ENCODE assay signal across 8 cellular contexts in genomic region chr2:131493199-131494018, GRCh38. TPM values are rescaled to one million over a fixed set of nuclear protein-coding genes. Genes with fewer than 3 reads are reported as not detected.
DNase-seq lines count a peak whose midpoint lies in the region; ATAC-seq and TF ChIP-seq lines count a peak whose summit lies in the region.

No MANE protein-coding gene starts in this region.

- H2BK120ac ChIP-seq in neuronal stem cell (ENCODE audit: low read depth, low read length), result no peak overlapping the region

- H2BK15ac ChIP-seq in neuronal stem cell (ENCODE audit: low read length), result no peak overlapping the region

- peak overlapping the region; percentile 94 for H3K18ac ChIP-seq in neuronal stem cell (ENCODE audit: low read length)

- H3K4ac ChIP-seq in neuronal stem cell (ENCODE audit: low read length), result no peak overlapping the region

- 2% methylated on average over 31 of the region's 41 CpGs for WGBS in esophagus muscularis mucosa
- no CpG with 5 or more reads among the region's 41 CpGs for whole genome bisulfite sequencing in neuronal stem cell (ENCODE audit: extremely low coverage in 2 of 2, insufficient read length in 2 of 2, insufficient replicate concordance in 1 of 2), 2 donors

- intact Hi-C loops in Panc1 (cut with micrococcal nuclease; ENCODE audit: unreplicated experiment) (no loop called here), esophagus muscularis mucosa (cut with DNase I) (loop anchor here (5.0 to 10.0 kb wide), 2 partner anchors 81 to 181 kb away; no protein-coding TSS in a partner anchor)

- peak overlapping the region; percentile 75 for H2BK5ac ChIP-seq in neuronal stem cell (ENCODE audit: low read length)

- H3K4me3 ChIP-seq in Panc1 (ENCODE audit: low read depth in 2 of 2, low read length in 2 of 2), result peak overlapping the region; percentile 70 to 97
- H3K4me3 ChIP-seq in esophagus muscularis mucosa, result peak overlapping the region; percentile 88 to 93 (median 90)
- H3K4me3 ChIP-seq in neuronal stem cell (ENCODE audit: low read length in 2 of 2), result peak overlapping the region; percentile 93 to 96

- no peak for TF ChIP-seq POLR2A in esophagus muscularis mucosa (IDR thresholded peaks at IDR 0.05; ENCODE audit: low read depth)

- no peak overlapping the region for H2BK12ac ChIP-seq in neuronal stem cell (ENCODE audit: low read length)

- H3K14ac ChIP-seq in neuronal stem cell (ENCODE audit: low read length), result no peak overlapping the region

- H3K4me1 ChIP-seq in Panc1 (ENCODE audit: control insufficient read depth, insufficient read depth, low read length), result no peaks in the 10 kb centered on the region
- H3K4me1 ChIP-seq in esophagus muscularis mucosa, result peaks cover 23 to 39% (median 33%) of the 10 kb centered on the region in 4 donors
- H3K4me1 ChIP-seq in neuronal stem cell (ENCODE audit: control insufficient read depth in 2 of 2, insufficient read depth in 1 of 2, low read depth in 1 of 2, low read length in 2 of 2), result peaks cover 12 to 14% of the 10 kb centered on the region in 2 donors

- DNase-seq in NCI-H748 (lab: John Stamatoyannopoulos, UW; ENCODE audit: unreplicated experiment) (peak; percentile 17), NCI-H748 treated with DMSO at 0.1 percent for 48 hours (lab: John Stamatoyannopoulos, UW) (no peak), Panc1 (ENCODE audit: low read depth, low spot score) (no peak), esophagus muscularis mucosa (ENCODE audit: extremely low spot score) (no peak), neuronal stem cell (ENCODE audit: low spot score) (no peak), NCI-H187 treated with DMSO at 0.1 percent for 48 hours (lab: John Stamatoyannopoulos, UW) (no peak)
- DNase-seq in stimulated activated CD4-positive, alpha-beta T cell treated with anti-CD3 and anti-CD28 coated beads, Interleukin-2, amount 100 ng/mL, for 48 hours, result no peak

- peak overlapping the region; percentile 73 for H3K27ac ChIP-seq in Panc1 (ENCODE audit: low read length)
- peak overlapping the region; percentile 88 to 92 (median 90) for H3K27ac ChIP-seq in esophagus muscularis mucosa (replicated peaks in 1 of 4)
- peak overlapping the region; percentile 91 for H3K27ac ChIP-seq in neuronal stem cell (replicated peaks; ENCODE audit: low read length)

- BruUV-seq in Panc1 (replicated peaks; lab: Mats Ljungman, UMichigan), result TSS peak; percentile 87

- in situ Hi-C loops in Panc1 (cut with HindIII; ENCODE audit: low pct_unique_long_range_greater_than_20kb, low sequenced_read_pairs), result no loop called here

- H2AFZ ChIP-seq in neuronal stem cell (ENCODE audit: low read length), result peak overlapping the region; percentile 100

- peaks cover 12% of the 10 kb centered on the region for H3K79me1 ChIP-seq in neuronal stem cell (ENCODE audit: low read depth, low read length)

- H4K91ac ChIP-seq in neuronal stem cell (ENCODE audit: low read depth, low read length, poor library complexity), result no peak overlapping the region

- peak overlapping the region; percentile 92 for H4K8ac ChIP-seq in neuronal stem cell (ENCODE audit: low read depth, low read length)

- H3K4me2 ChIP-seq in neuronal stem cell (ENCODE audit: insufficient read depth, low read length, poor library complexity, severe bottlenecking), result peak overlapping the region; percentile 75

- CTCF ChIA-PET in Panc1 (lab: Charles Lee), result interaction anchor here (0.6 to 1.2 kb wide), 2 partner anchors 180 to 1777 kb away, joined by 4 to 8 read pairs; no protein-coding TSS in a partner anchor

- H3K23ac ChIP-seq in neuronal stem cell (ENCODE audit: low read depth, low read length, poor library complexity), result peak overlapping the region; percentile 91

- peak overlapping the region; percentile 96 for H3K9ac ChIP-seq in neuronal stem cell (ENCODE audit: low read depth, low read length, poor library complexity)

- H3K27me3 ChIP-seq in Panc1 (ENCODE audit: control insufficient read depth, insufficient read depth, low read length), result no peaks in the 10 kb centered on the region
- H3K27me3 ChIP-seq in esophagus muscularis mucosa, result no peaks in the 10 kb centered on the region
- H3K27me3 ChIP-seq in neuronal stem cell (ENCODE audit: control insufficient read depth in 3 of 3, insufficient read depth in 3 of 3, low read depth in 1 of 3, low read length in 3 of 3), result no peaks in the 10 kb centered on the region

- H3K9me3 ChIP-seq in Panc1 (ENCODE audit: control insufficient read depth, insufficient read depth, low read depth, low read length), result no peaks in the 10 kb centered on the region
- H3K9me3 ChIP-seq in esophagus muscularis mucosa, result no peaks in the 10 kb centered on the region
- no peaks in the 10 kb centered on the region for H3K9me3 ChIP-seq in neuronal stem cell (replicated peaks in 1 of 2; ENCODE audit: control insufficient read depth in 2 of 2, insufficient read depth in 1 of 2, low read depth in 1 of 2, low read length in 2 of 2)

- H3K36me3 ChIP-seq in Panc1 (ENCODE audit: control insufficient read depth, insufficient read depth, low read length) (no peaks in the 10 kb centered on the region; the same call in 1 of the 2 replicates), esophagus muscularis mucosa (peaks cover 0 to 11% (median 8%) of the 10 kb centered on the region in 4 donors), neuronal stem cell (replicated peaks in 1 of 2; ENCODE audit: control insufficient read depth in 2 of 2, insufficient read depth in 2 of 2, low read length in 2 of 2) (peaks cover 6 to 29% of the 10 kb centered on the region in 2 donors)

- peak; percentile 21 for ATAC-seq in HG02852 (IDR thresholded peaks at IDR 0.05; ENCODE audit: unreplicated experiment)
- ATAC-seq in Panc1, result peak; percentile 46

- POLR2A ChIA-PET in Panc1 (lab: Charles Lee), result no interaction called here

- no peak for TF ChIP-seq EP300 in esophagus muscularis mucosa (IDR thresholded peaks at IDR 0.05)

- TF ChIP-seq CTCF in Panc1 (IDR thresholded peaks at IDR 0.05), result no peak
- TF ChIP-seq CTCF in esophagus muscularis mucosa (IDR thresholded peaks at IDR 0.05), result no peak

- H2AK5ac ChIP-seq in neuronal stem cell (ENCODE audit: low read depth, low read length), result peak overlapping the region; percentile 79

RNA-seq across cellular contexts. Expression of gene MZT2A, which starts 1.2 kb away (rescaled TPM):
- 143 TPM for total RNA-seq in Panc1 (2021; ENCODE audit: unreplicated experiment)
- polyA plus RNA-seq in Panc1 (2012; ENCODE audit: insufficient read length), result 282 TPM
- total RNA-seq in esophagus muscularis mucosa, result 100 to 1,000 TPM in 1 of 4 donors, 10 to 100 TPM in 3; 74.8 to 107 (median 88.9) TPM
- polyA plus RNA-seq in neuronal stem cell (2013, experiment 1 of 2), result 246 TPM
- 243 TPM for polyA plus RNA-seq in neuronal stem cell (2013, experiment 2 of 2)

RNA-seq across cellular contexts. Expression of gene TUBA3D, which starts 17.5 kb away (rescaled TPM):
- not detected for total RNA-seq in Panc1 (2021; ENCODE audit: unreplicated experiment)
- polyA plus RNA-seq in Panc1 (2012; ENCODE audit: insufficient read length), result 0.40 TPM
- not detected for total RNA-seq in esophagus muscularis mucosa
- polyA plus RNA-seq in neuronal stem cell (2013, experiment 1 of 2), result 0.15 TPM
- polyA plus RNA-seq in neuronal stem cell (2013, experiment 2 of 2), result 0.11 TPM

RNA-seq across cellular contexts. Expression of gene CCDC74A, which starts 34.3 kb away (rescaled TPM):
- total RNA-seq in Panc1 (2021; ENCODE audit: unreplicated experiment) (29.9 TPM), esophagus muscularis mucosa (1 to 10 TPM; 4.2 to 8.5 (median 7.2) TPM)
- 31.6 TPM for polyA plus RNA-seq in Panc1 (2012; ENCODE audit: insufficient read length)
- polyA plus RNA-seq in neuronal stem cell (2013, experiment 1 of 2), result 62.0 TPM
- 59.8 TPM for polyA plus RNA-seq in neuronal stem cell (2013, experiment 2 of 2)
